Comparison of ENCODE assay signal across 8 cellular contexts in the genomic region with DNA sequence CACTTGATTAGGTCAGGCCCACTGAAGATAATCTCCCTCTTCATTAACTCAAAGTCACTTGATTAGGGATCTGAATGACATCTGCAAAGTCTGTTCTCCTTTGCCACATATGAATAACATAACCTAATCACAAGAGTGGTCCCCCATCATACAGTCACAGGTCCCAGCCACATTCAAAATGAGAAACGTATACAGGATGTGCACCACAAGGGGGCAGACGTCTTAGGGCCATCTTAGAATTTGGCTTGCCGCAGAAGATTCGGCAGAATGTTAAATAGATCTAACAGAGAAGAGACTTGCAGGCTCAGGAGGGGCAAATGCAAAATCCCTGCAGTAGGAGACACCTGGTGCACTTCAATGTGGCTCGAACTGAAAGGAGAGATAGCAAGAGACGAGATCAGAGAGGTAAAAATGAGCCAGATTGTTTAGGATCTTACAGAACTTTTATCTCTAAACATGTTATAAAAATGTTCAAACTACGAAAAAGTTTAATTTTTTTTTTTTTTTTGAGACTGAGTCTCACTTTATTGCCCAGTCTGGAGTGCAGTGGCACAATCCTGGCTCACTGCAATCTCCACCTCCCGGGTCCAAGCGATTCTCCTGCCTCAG. TPM values are rescaled to one million over a fixed set of nuclear protein-coding genes. Genes with fewer than 3 reads are reported as not detected.
A peak's percentile ranks its signal among the peaks of the same experiment; 100 is the strongest.
DNase-seq lines count a peak whose midpoint lies in the region; ATAC-seq and TF ChIP-seq lines count a peak whose summit lies in the region.

No MANE protein-coding gene starts in this region.

- peak; percentile 86 for TF ChIP-seq CTCF in GM10266 (IDR thresholded peaks at IDR 0.05; ENCODE audit: control insufficient read depth, insufficient read depth, low read depth, missing control alignments)
- TF ChIP-seq CTCF in OCI-LY1 (IDR thresholded peaks at IDR 0.05; ENCODE audit: low read length) = peak; percentile 88
- TF ChIP-seq CTCF in fibroblast of pulmonary artery (IDR thresholded peaks at IDR 0.05; ENCODE audit: low read length, missing control alignments) = peak; percentile 80
- peak in 3 of 4 experiments; percentile 17 to 47 (median 44) for TF ChIP-seq CTCF in prostate gland (IDR thresholded peaks at IDR 0.05)

- intact Hi-C loops in prostate gland (cut with DNase I) = no loop called here

- H3K27me3 ChIP-seq in OCI-LY1 (ENCODE audit: insufficient read depth, low read length) = no peaks in the 10 kb centered on the region; the same call in 1 of the 2 replicates
- H3K27me3 ChIP-seq in prostate gland (replicated peaks; ENCODE audit: insufficient read depth) = no peaks in the 10 kb centered on the region

- H3K4me3 ChIP-seq in OCI-LY1 (ENCODE audit: low read depth, low read length, poor library complexity, severe bottlenecking) (no peak overlapping the region), fibroblast of pulmonary artery (replicated peaks; ENCODE audit: low read depth, low read length) (no peak overlapping the region), prostate gland (no peak overlapping the region)

- H3K27me3 Mint-ChIP-seq in activated T-cell treated with anti-CD3 and anti-CD28 coated beads, Interleukin-2, amount 50 U/mL, for 24 hours = peaks cover 2% of the 10 kb centered on the region

- H2AFZ ChIP-seq in OCI-LY1 (ENCODE audit: low read length) = no peak overlapping the region

- H3K9me3 ChIP-seq in OCI-LY1 (ENCODE audit: low read length) (0 out of 2 replicates have a peak, but pooled peaks cover 2% of the 10 kb centered on the region), prostate gland (no peaks in the 10 kb centered on the region)

- H3K27ac Mint-ChIP-seq in activated T-cell treated with anti-CD3 and anti-CD28 coated beads, Interleukin-2, amount 50 U/mL, for 24 hours = no peak overlapping the region

- H3K9me2 ChIP-seq in OCI-LY1 (ENCODE audit: low read depth, low read length) = no peaks in the 10 kb centered on the region

- peak; percentile 51 for ATAC-seq in HG02571 (IDR thresholded peaks at IDR 0.05; ENCODE audit: unreplicated experiment)

- H4K20me1 ChIP-seq in OCI-LY1 (ENCODE audit: insufficient read depth, low read length) = no peaks in the 10 kb centered on the region

- no peaks in the 10 kb centered on the region for H3K36me3 Mint-ChIP-seq in activated T-cell treated with anti-CD3 and anti-CD28 coated beads, Interleukin-2, amount 50 U/mL, for 24 hours (ENCODE audit: low read depth)

- peaks cover 7% of the 10 kb centered on the region for H3K4me1 ChIP-seq in OCI-LY1 (ENCODE audit: insufficient read depth, low read length, severe bottlenecking)
- H3K4me1 ChIP-seq in prostate gland (replicated peaks) = no peaks in the 10 kb centered on the region

- H3K4me1 Mint-ChIP-seq in activated T-cell treated with anti-CD3 and anti-CD28 coated beads, Interleukin-2, amount 50 U/mL, for 24 hours (ENCODE audit: low read depth) = peaks cover 6% of the 10 kb centered on the region

- TF ChIP-seq POLR2A in prostate gland (IDR thresholded peaks at IDR 0.05) = no peak

- H3K9ac ChIP-seq in OCI-LY1 (ENCODE audit: low read length) = no peak overlapping the region

- peak; percentile 60 for DNase-seq in GM10266 (ENCODE audit: extremely low spot score)
- DNase-seq in activated T-cell treated with anti-CD3 and anti-CD28 coated beads, Interleukin-2, amount 50 U/mL, for 24 hours = peak; percentile 69
- DNase-seq in fibroblast of pulmonary artery (ENCODE audit: low read depth) = peak; percentile 73
- DNase-seq in prostate gland (ENCODE audit: low spot score) = peak; percentile 20
- no peak for DNase-seq in COR-L47 (lab: John Stamatoyannopoulos, UW)
- no peak for DNase-seq in NCI-H2029 (lab: John Stamatoyannopoulos, UW)

- no peak overlapping the region for H3K27ac ChIP-seq in OCI-LY1 (ENCODE audit: low read depth, low read length, poor library complexity, severe bottlenecking)
- H3K27ac ChIP-seq in prostate gland = no peak overlapping the region

- WGBS in prostate gland = 49% methylated on average over 9 of the region's 9 CpGs

- no peak overlapping the region for H3K4me2 ChIP-seq in OCI-LY1 (ENCODE audit: low read length)

- no peaks in the 10 kb centered on the region for H3K79me2 ChIP-seq in OCI-LY1 (ENCODE audit: insufficient read depth, low read length)

- H3K4me3 Mint-ChIP-seq in activated T-cell treated with anti-CD3 and anti-CD28 coated beads, Interleukin-2, amount 50 U/mL, for 24 hours = no peak overlapping the region

- H3F3A ChIP-seq in OCI-LY1 (ENCODE audit: insufficient read depth, low read length) = no peaks in the 10 kb centered on the region

- no peaks in the 10 kb centered on the region for H3K9me3 Mint-ChIP-seq in activated T-cell treated with anti-CD3 and anti-CD28 coated beads, Interleukin-2, amount 50 U/mL, for 24 hours

- H3K36me3 ChIP-seq in OCI-LY1 (ENCODE audit: insufficient read depth, low read length) (no peaks in the 10 kb centered on the region), prostate gland (no peaks in the 10 kb centered on the region)

RNA-seq across cellular contexts. Expression of gene SMC3, which starts 10.4 kb away (rescaled TPM):
- 10 to 100 TPM; 25.6 to 38.8 TPM for total RNA-seq in prostate gland

RNA-seq across cellular contexts. Expression of gene DUSP5, which starts 59.4 kb away (rescaled TPM):
- 10 to 100 TPM in 1 of 2 donors, 1 to 10 TPM in 1; 6.9 to 33.1 TPM for total RNA-seq in prostate gland

Comparison
In these comparisons a context has a peak if more than half of its experiments do, and no peak if none do; other contexts are left out.
1. DNase-seq: peak in GM10266 (single experiment), activated T-cell treated with anti-CD3 and anti-CD28 coated beads, Interleukin-2, amount 50 U/mL, for 24 hours (single experiment), fibroblast of pulmonary artery (single experiment) and prostate gland (single experiment); none in COR-L47 (single experiment) and NCI-H2029 (single experiment).
2. Peak in every context shown above with its lines, with median percentiles within 50 percentile points of each other: CTCF ChIP-seq.